ENCODE assay signal across 19 cellular contexts in genomic region chr16:85464342-85465305, GRCh38.
DNase-seq lines count a peak whose midpoint lies in the region; ATAC-seq and TF ChIP-seq lines count a peak whose summit lies in the region.
"Had no signal": no experiment of that assay in that cellular context is flagged by ENCODE, and none has a peak within 500 bp of the region (broad histone marks: within the 10 kb centered on the region; RNA-seq: fewer than 3 reads in every experiment).

No MANE protein-coding gene starts in this region.

- H3K4me3 Mint-ChIP-seq in CD4-positive, alpha-beta T cell = peak overlapping the region; percentile 2
- no peak overlapping the region for H3K4me3 Mint-ChIP-seq in activated T-cell treated with anti-CD3 and anti-CD28 coated beads, Interleukin-2, amount 50 U/mL, for 4 hours
- H3K4me3 Mint-ChIP-seq: activated CD8-positive, alpha-beta memory T cell treated with anti-CD3 and anti-CD28 coated beads, Interleukin-2, amount 10 ng/mL, durations not matched to agents 7 days and 5 days; B cell had no signal

- intact Hi-C loops in CD4-positive, alpha-beta T cell (cut with DNase I, micrococcal nuclease) = no loop called here
- intact Hi-C loops in ovary (cut with DNase I) = no loop called here

- 53 to 74% (median 62%) methylated on average over 28 to 31 of the region's 31 CpGs for WGBS in ovary, 3 donors

- H3K36me3 Mint-ChIP-seq in CD4-positive, alpha-beta T cell (ENCODE audit: low read depth) = no peaks in the 10 kb centered on the region
- no peaks in the 10 kb centered on the region for H3K36me3 Mint-ChIP-seq in activated T-cell treated with anti-CD3 and anti-CD28 coated beads, Interleukin-2, amount 50 U/mL, for 4 hours (ENCODE audit: insufficient read depth)
- H3K36me3 Mint-ChIP-seq: activated CD8-positive, alpha-beta memory T cell treated with anti-CD3 and anti-CD28 coated beads, Interleukin-2, amount 10 ng/mL, durations not matched to agents 7 days and 5 days had no signal

- no peak for ATAC-seq in CD4-positive, alpha-beta T cell (ENCODE audit: poor library complexity)
- no peak for ATAC-seq in activated T-cell treated with anti-CD3 and anti-CD28 coated beads, Interleukin-2, amount 50 U/mL, for 4 hours
- no peak for ATAC-seq in HG03159 (IDR thresholded peaks at IDR 0.05; ENCODE audit: unreplicated experiment)
- ATAC-seq: activated CD8-positive, alpha-beta memory T cell treated with anti-CD3 and anti-CD28 coated beads, Interleukin-2, amount 10 ng/mL, durations not matched to agents 7 days and 5 days had no signal

- H3K4me1 Mint-ChIP-seq in CD4-positive, alpha-beta T cell (ENCODE audit: low read depth) = peaks cover 5% of the 10 kb centered on the region
- H3K4me1 Mint-ChIP-seq in activated T-cell treated with anti-CD3 and anti-CD28 coated beads, Interleukin-2, amount 50 U/mL, for 4 hours (ENCODE audit: low read depth) = peaks cover 7% of the 10 kb centered on the region
- H3K4me1 Mint-ChIP-seq: activated CD8-positive, alpha-beta memory T cell treated with anti-CD3 and anti-CD28 coated beads, Interleukin-2, amount 10 ng/mL, durations not matched to agents 7 days and 5 days had no signal

- CTCF ChIA-PET in CD4-positive, alpha-beta T cell (lab: Charles Lee) = interaction anchor here (0.6 to 1.8 kb wide), 2 partner anchors 10 to 44 kb away, joined by 3 to 4 read pairs; no protein-coding TSS in a partner anchor

- POLR2A ChIA-PET in CD4-positive, alpha-beta T cell (lab: Charles Lee) = interaction anchor here (1.1 kb wide), 1 partner anchor 16 kb away, joined by 3 read pairs; no protein-coding TSS in a partner anchor

- TF ChIP-seq POLR2A in ovary (IDR thresholded peaks at IDR 0.05) = no peak

- TF ChIP-seq CTCF in CD4-positive, alpha-beta T cell (IDR thresholded peaks at IDR 0.05) = no peak
- no peak for TF ChIP-seq CTCF in WERI-Rb-1 (IDR thresholded peaks at IDR 0.05; ENCODE audit: low read depth, low read length)
- TF ChIP-seq CTCF in ovary (IDR thresholded peaks at IDR 0.05) = no peak

- peaks cover 39% of the 10 kb centered on the region for H3K27me3 ChIP-seq in CD4-positive, alpha-beta T cell (ENCODE audit: control insufficient read depth, insufficient read depth, low read length)
- no peaks in the 10 kb centered on the region for H3K27me3 ChIP-seq in WERI-Rb-1 (ENCODE audit: insufficient read depth, low read depth, severe bottlenecking)
- no peaks in the 10 kb centered on the region for H3K27me3 ChIP-seq in ovary

- peak overlapping the region; percentile 54 for H3K4me3 ChIP-seq in WERI-Rb-1 (ENCODE audit: low read depth, low read length)
- H3K4me3 ChIP-seq in ovary = no peak overlapping the region
- H3K4me3 ChIP-seq: GM23248, skin epidermis had no signal

- H3K9me3 ChIP-seq in CD4-positive, alpha-beta T cell (ENCODE audit: control insufficient read depth, low read length) = no peaks in the 10 kb centered on the region
- H3K9me3 ChIP-seq in WERI-Rb-1 (ENCODE audit: severe bottlenecking) (no peaks in the 10 kb centered on the region), ovary (no peaks in the 10 kb centered on the region)
- H3K9me3 ChIP-seq: SK-N-SH had no signal

- H3K36me3 ChIP-seq in WERI-Rb-1 (peaks cover 11% of the 10 kb centered on the region), ovary (no peaks in the 10 kb centered on the region)

- no peak for TF ChIP-seq EP300 in ovary (IDR thresholded peaks at IDR 0.05)

- H3K27me3 Mint-ChIP-seq in CD4-positive, alpha-beta T cell = peaks cover 38% of the 10 kb centered on the region
- peaks cover 43% of the 10 kb centered on the region for H3K27me3 Mint-ChIP-seq in activated T-cell treated with anti-CD3 and anti-CD28 coated beads, Interleukin-2, amount 50 U/mL, for 4 hours (ENCODE audit: low read depth)

- no peak for DNase-seq in CD4-positive, alpha-beta T cell
- DNase-seq in DMS79 (lab: John Stamatoyannopoulos, UW) (peak; percentile 69), WERI-Rb-1 (no peak), ovary (peak in 1 of 5 donors; percentile 46), AG08395 (ENCODE audit: low spot score) (no peak)
- no peak for DNase-seq in activated T-cell treated with anti-CD3 and anti-CD28 coated beads, Interleukin-2, amount 50 U/mL, for 4 hours
- DNase-seq: activated CD4-positive, alpha-beta T cell treated with anti-CD3 and anti-CD28 coated beads for 1 hour; activated CD8-positive, alpha-beta memory T cell treated with anti-CD3 and anti-CD28 coated beads, Interleukin-2, amount 10 ng/mL, durations not matched to agents 7 days and 5 days; activated gamma-delta T cell treated with Interleukin-2 at 50 U/mL for 16 hours; endodermal cell; GM23248; NCI-H524; SK-N-SH; stimulated activated CD4-positive, alpha-beta T cell treated with anti-CD3 and anti-CD28 coated beads, Interleukin-4, amount 100 ng/mL, for 1 hour; T-helper 9 cell had no signal

- no peaks in the 10 kb centered on the region for H3K9me3 Mint-ChIP-seq in CD4-positive, alpha-beta T cell
- no peaks in the 10 kb centered on the region for H3K9me3 Mint-ChIP-seq in activated T-cell treated with anti-CD3 and anti-CD28 coated beads, Interleukin-2, amount 50 U/mL, for 4 hours
- H3K9me3 Mint-ChIP-seq: endodermal cell had no signal

- no peak overlapping the region for H3K27ac ChIP-seq in CD4-positive, alpha-beta T cell (ENCODE audit: low read depth, low read length)
- H3K27ac ChIP-seq in WERI-Rb-1 = peak overlapping the region; percentile 91
- peak overlapping the region; percentile 18 to 62 for H3K27ac ChIP-seq in ovary
- H3K27ac ChIP-seq: KMS-11, skin epidermis had no signal

- H3K27ac Mint-ChIP-seq in CD4-positive, alpha-beta T cell = no peak overlapping the region
- H3K27ac Mint-ChIP-seq: activated CD8-positive, alpha-beta memory T cell treated with anti-CD3 and anti-CD28 coated beads, Interleukin-2, amount 10 ng/mL, durations not matched to agents 7 days and 5 days; endodermal cell had no signal

- H3K4me1 ChIP-seq in ovary (ENCODE audit: insufficient read depth) = peaks cover 38% of the 10 kb centered on the region
